1 cellular context compared by ENCODE assay signal in genomic region chrX:34734383-34734782, GRCh38.
TF ChIP-seq lines count a peak whose summit lies in the region.

No MANE protein-coding gene starts in this region.

TF ChIP-seq in SK-N-SH, 30 proteins besides CTCF, POLR2A, EP300 and RAD21 (continued from another document):
- no peak for TF ChIP-seq ZBTB33 (IDR thresholded peaks at IDR 0.05; ENCODE audit: borderline replicate concordance, low read depth)
- no peak for TF ChIP-seq MAX (IDR thresholded peaks at IDR 0.05; ENCODE audit: low read depth)
- TF ChIP-seq FOXM1 (IDR thresholded peaks at IDR 0.05; ENCODE audit: low read depth): no peak
- TF ChIP-seq TEAD4 (IDR thresholded peaks at IDR 0.05; ENCODE audit: borderline replicate concordance, insufficient read depth): no peak
- TF ChIP-seq RXRA (IDR thresholded peaks at IDR 0.05; ENCODE audit: borderline replicate concordance, low read depth): no peak
- TF ChIP-seq ELF1 (IDR thresholded peaks at IDR 0.05): no peak
- no peak for TF ChIP-seq POLR2AphosphoS5 (IDR thresholded peaks at IDR 0.05; ENCODE audit: low read depth, low read length)
- TF ChIP-seq FOSL2 (IDR thresholded peaks at IDR 0.05; ENCODE audit: borderline replicate concordance, low read depth): no peak
- TF ChIP-seq CHD2 (IDR thresholded peaks at IDR 0.05; ENCODE audit: low read length, partially characterized antibody): no peak
- TF ChIP-seq SMC3 (IDR thresholded peaks at IDR 0.05; ENCODE audit: low read depth, low read length): no peak
- TF ChIP-seq GABPA (IDR thresholded peaks at IDR 0.05; ENCODE audit: low read depth): no peak
- no peak for TF ChIP-seq NRF1 (IDR thresholded peaks at IDR 0.05; ENCODE audit: low read depth, low read length)
- no peak for TF ChIP-seq JUND (IDR thresholded peaks at IDR 0.05)
- TF ChIP-seq USF1 (IDR thresholded peaks at IDR 0.05; ENCODE audit: borderline replicate concordance, low read depth): no peak
- TF ChIP-seq RFX5 (IDR thresholded peaks at IDR 0.05; ENCODE audit: low read length): no peak
